In genomic region chr2:44197806-44198205, GRCh38 we compare ENCODE assay signal across 19 cellular contexts.
"Had no signal": no experiment of that assay in that cellular context is flagged by ENCODE, and none has a peak within 500 bp of the region (broad histone marks: within the 10 kb centered on the region; RNA-seq: fewer than 3 reads in every experiment).

No MANE protein-coding gene starts in this region.

- ATAC-seq: gastroesophageal sphincter; left colon; left ventricle myocardium superior; natural killer cell treated with Interleukin-12 subunit alpha and Interleukin-12 subunit beta and Interleukin-15 and Interleukin-18, amount 100 ng/mL, for 72 hours; right cardiac atrium had no signal

- H3K36me3 Mint-ChIP-seq: natural killer cell treated with Interleukin-12 subunit alpha and Interleukin-12 subunit beta and Interleukin-15 and Interleukin-18, amount 100 ng/mL, for 72 hours had no signal

- H3K4me3 Mint-ChIP-seq: natural killer cell treated with Interleukin-12 subunit alpha and Interleukin-12 subunit beta and Interleukin-15 and Interleukin-18, amount 100 ng/mL, for 72 hours; neural progenitor cell had no signal

- DNase-seq: dermis blood vessel endothelial cell; esophagus squamous epithelium; foreskin fibroblast; left colon; left ventricle myocardium superior; mesenchymal stem cell; midbrain; nucleus accumbens; ovary; right cardiac atrium; small intestine; stimulated activated CD4-positive, alpha-beta T cell treated with anti-CD3 and anti-CD28 coated beads, Interleukin-12 subunit alpha, Interleukin-12 subunit beta, amount 100 ng/mL, for 4 hours; stimulated activated naive CD4-positive, alpha-beta T cell; stomach; substantia nigra; transverse colon had no signal

- H3K9me3 Mint-ChIP-seq: natural killer cell treated with Interleukin-12 subunit alpha and Interleukin-12 subunit beta and Interleukin-15 and Interleukin-18, amount 100 ng/mL, for 72 hours had no signal

- H3K4me1 Mint-ChIP-seq: neural progenitor cell had no signal

- H3K27ac Mint-ChIP-seq: natural killer cell treated with Interleukin-12 subunit alpha and Interleukin-12 subunit beta and Interleukin-15 and Interleukin-18, amount 100 ng/mL, for 72 hours; neural progenitor cell had no signal

- H3K27me3 Mint-ChIP-seq: natural killer cell treated with Interleukin-12 subunit alpha and Interleukin-12 subunit beta and Interleukin-15 and Interleukin-18, amount 100 ng/mL, for 72 hours had no signal

- FAIRE-seq: small intestine had no signal
